In genomic region chr11:71710071-71710704, GRCh38 we compare ENCODE assay signal across 8 cellular contexts.
DNase-seq lines count a peak whose midpoint lies in the region; TF ChIP-seq lines count a peak whose summit lies in the region.
"Not testable (repeated sequence)": the region's sequence is repeated elsewhere in the genome, so short reads cannot be mapped to it uniquely, and the experiment has no call there.

No MANE protein-coding gene starts in this region.

- not testable (repeated sequence) for H3K4me3 ChIP-seq in cardiac muscle cell; neuronal stem cell (ENCODE audit: low read length in 2 of 2)

- H3K18ac ChIP-seq in neuronal stem cell (ENCODE audit: low read length) = not testable (repeated sequence)

- peak; percentile 14 for DNase-seq in DMS79 (lab: John Stamatoyannopoulos, UW)
- peak in 2 of 3 experiments; percentile 36 to 67 for DNase-seq in NCI-H1417 (lab: John Stamatoyannopoulos, UW)
- DNase-seq in T-helper 9 cell = peak; percentile 29
- DNase-seq in activated T-cell treated with anti-CD3 and anti-CD28 coated beads, Interleukin-2, amount 50 U/mL, for 48 hours = peak; percentile 27 to 42
- peak; percentile 72 for DNase-seq in central memory CD4-positive, alpha-beta T cell
- peak; percentile 5 to 21 for DNase-seq in cardiac muscle cell (ENCODE audit: low read depth in 1 of 2, low spot score in 1 of 2)
- peak; percentile 31 for DNase-seq in neuronal stem cell (ENCODE audit: low spot score)
- DNase-seq in stimulated activated CD4-positive, alpha-beta T cell treated with anti-CD3 and anti-CD28 coated beads, TNF-alpha, amount 100 ng/mL, for 24 hours (ENCODE audit: low read depth in 3 of 3) = peak in 2 of 3 experiments; percentile 7 to 9

- not testable (repeated sequence) for H2AK5ac ChIP-seq in neuronal stem cell (ENCODE audit: low read depth, low read length)

- not testable (repeated sequence) for H4K91ac ChIP-seq in neuronal stem cell (ENCODE audit: low read depth, low read length, poor library complexity)

- H3K4me2 ChIP-seq in neuronal stem cell (ENCODE audit: insufficient read depth, low read length, poor library complexity, severe bottlenecking) = peak overlapping the region; percentile 18

- no CpG with 5 or more reads among the region's 17 CpGs for WGBS in neuronal stem cell (ENCODE audit: extremely low coverage in 2 of 2, insufficient read length in 2 of 2, insufficient replicate concordance in 1 of 2), 2 donors

- not testable (repeated sequence) for H3K14ac ChIP-seq in neuronal stem cell (ENCODE audit: low read length)

- not testable (repeated sequence) for H3K9ac ChIP-seq in neuronal stem cell (ENCODE audit: low read depth, low read length, poor library complexity)

- not testable (repeated sequence) for H3K9me3 ChIP-seq in cardiac muscle cell (ENCODE audit: low read depth); neuronal stem cell (replicated peaks in 1 of 2; ENCODE audit: control insufficient read depth in 2 of 2, insufficient read depth in 1 of 2, low read depth in 1 of 2, low read length in 2 of 2)

- H2BK5ac ChIP-seq in neuronal stem cell (ENCODE audit: low read length) = not testable (repeated sequence)

- not testable (repeated sequence) for H2BK120ac ChIP-seq in neuronal stem cell (ENCODE audit: low read depth, low read length)

- H2AFZ ChIP-seq in neuronal stem cell (ENCODE audit: low read length) = not testable (repeated sequence)

- H4K8ac ChIP-seq in neuronal stem cell (ENCODE audit: low read depth, low read length) = not testable (repeated sequence)

- H3K4ac ChIP-seq in neuronal stem cell (ENCODE audit: low read length) = not testable (repeated sequence)

- not testable (repeated sequence) for H3K36me3 ChIP-seq in cardiac muscle cell; neuronal stem cell (replicated peaks in 1 of 2; ENCODE audit: control insufficient read depth in 2 of 2, insufficient read depth in 2 of 2, low read length in 2 of 2)

- H2BK15ac ChIP-seq in neuronal stem cell (ENCODE audit: low read length) = not testable (repeated sequence)

- not testable (repeated sequence) for TF ChIP-seq CTCF in cardiac muscle cell (IDR thresholded peaks at IDR 0.05; ENCODE audit: low read depth, low read length)

- peaks cover 14% of the 10 kb centered on the region for H3K4me1 ChIP-seq in cardiac muscle cell (ENCODE audit: low read depth)
- not testable (repeated sequence) for H3K4me1 ChIP-seq in neuronal stem cell (ENCODE audit: control insufficient read depth in 2 of 2, insufficient read depth in 1 of 2, low read depth in 1 of 2, low read length in 2 of 2)

- not testable (repeated sequence) for H3K23ac ChIP-seq in neuronal stem cell (ENCODE audit: low read depth, low read length, poor library complexity)

- not testable (repeated sequence) for H2BK12ac ChIP-seq in neuronal stem cell (ENCODE audit: low read length)

- not testable (repeated sequence) for H3K27ac ChIP-seq in cardiac muscle cell; neuronal stem cell (replicated peaks; ENCODE audit: low read length)

- not testable (repeated sequence) for H3K27me3 ChIP-seq in cardiac muscle cell; neuronal stem cell (ENCODE audit: control insufficient read depth in 3 of 3, insufficient read depth in 3 of 3, low read depth in 1 of 3, low read length in 3 of 3)

- H3K79me1 ChIP-seq in neuronal stem cell (ENCODE audit: low read depth, low read length) = not testable (repeated sequence)

Comparison
In these comparisons a context has a peak if more than half of its experiments do, and no peak if none do; other contexts are left out.
1. DNase-seq: peak in every context shown above with its lines; median percentile 72 in central memory CD4-positive, alpha-beta T cell; 52 in NCI-H1417; 34 in activated T-cell treated with anti-CD3 and anti-CD28 coated beads, Interleukin-2, amount 50 U/mL, for 48 hours; 31 in neuronal stem cell; 29 in T-helper 9 cell; 14 in DMS79; 13 in cardiac muscle cell; 8 in stimulated activated CD4-positive, alpha-beta T cell treated with anti-CD3 and anti-CD28 coated beads, TNF-alpha, amount 100 ng/mL, for 24 hours.